10 cellular contexts compared by ENCODE assay signal in genomic region chr12:1945502-1945901, GRCh38. TPM values are rescaled to one million over a fixed set of nuclear protein-coding genes. Genes with fewer than 3 reads are reported as not detected.
DNase-seq lines count a peak whose midpoint lies in the region; ATAC-seq, FAIRE-seq and TF ChIP-seq lines count a peak whose summit lies in the region.
"Not testable (repeated sequence)": the region's sequence is repeated elsewhere in the genome, so short reads cannot be mapped to it uniquely, and the experiment has no call there.
"Had no signal": no experiment of that assay in that cellular context is flagged by ENCODE, and none has a peak within 500 bp of the region (broad histone marks: within the 10 kb centered on the region; RNA-seq: fewer than 3 reads in every experiment).

No MANE protein-coding gene starts in this region.

- not testable (repeated sequence) for DNase-seq in adrenal gland; K562 (ENCODE audit: extremely low read depth in 1 of 4, low spot score in 3 of 4); endothelial cell (ENCODE audit: low spot score); glutamatergic neuron; uterus

- H2AFZ ChIP-seq in K562 (ENCODE audit: low read depth, low read length): not testable (repeated sequence)

- H3K27me3 ChIP-seq in adrenal gland; K562 (ENCODE audit: control insufficient read depth in 2 of 2, insufficient read depth in 2 of 2, low read length in 2 of 2); rectal smooth muscle tissue (ENCODE audit: control insufficient read depth, insufficient read depth, low read length); uterus: not testable (repeated sequence)

- ATAC-seq in K562: not testable (repeated sequence)

- TF ChIP-seq EP300 in K562 (IDR thresholded peaks at IDR 0.05; ENCODE audit: low read length): not testable (repeated sequence)

- not testable (repeated sequence) for H3K9me3 Mint-ChIP-seq in endothelial cell (ENCODE audit: unreplicated experiment); glutamatergic neuron (ENCODE audit: unreplicated experiment); stimulated activated naive CD8-positive, alpha-beta T cell treated with anti-CD3 and anti-CD28 coated beads, Interleukin-15, Interleukin-2, amounts not matched to agents 100 ng/mL and 50 ng/mL, for 24 hours

- not testable (repeated sequence) for H3K4me1 ChIP-seq in HEK293 (ENCODE audit: control insufficient read depth, insufficient read depth, low read length); K562 (replicated peaks in 1 of 2; ENCODE audit: control insufficient read depth in 2 of 2, insufficient read depth in 2 of 2, low read length in 2 of 2)
- peaks cover 25 to 26% of the 10 kb centered on the region in 2 donors for H3K4me1 ChIP-seq in adrenal gland (replicated peaks in 1 of 2)
- H3K4me1 ChIP-seq in rectal smooth muscle tissue (ENCODE audit: control insufficient read depth, insufficient read depth, low read length): peaks cover 26% of the 10 kb centered on the region
- peaks cover 0 to 14% of the 10 kb centered on the region in 2 donors for H3K4me1 ChIP-seq in uterus

- H3K27ac Mint-ChIP-seq in endothelial cell (ENCODE audit: unreplicated experiment): not testable (repeated sequence)
- peak overlapping the region; percentile 67 for H3K27ac Mint-ChIP-seq in glutamatergic neuron (ENCODE audit: unreplicated experiment)
- H3K27ac Mint-ChIP-seq in stimulated activated naive CD8-positive, alpha-beta T cell treated with anti-CD3 and anti-CD28 coated beads, Interleukin-15, Interleukin-2, amounts not matched to agents 100 ng/mL and 50 ng/mL, for 24 hours: peak overlapping the region; percentile 34

- not testable (repeated sequence) for H3K4me3 ChIP-seq in HEK293 (ENCODE audit: low read depth, low read length); adrenal gland; K562; rectal smooth muscle tissue (ENCODE audit: low read length); uterus

- WGBS in adrenal gland, 4 donors: 95 to 96% (median 96%) methylated on average over 5 of the region's 5 CpGs
- 72% methylated on average over 5 of the region's 5 CpGs for WGBS in K562 (ENCODE audit: insufficient coverage, low coverage, missing lambda C conversion rate)

- not testable (repeated sequence) for H3K79me2 ChIP-seq in K562 (ENCODE audit: control insufficient read depth, insufficient read depth, low read length)

- not testable (repeated sequence) for FAIRE-seq in K562 (lab: Jason Lieb, UNC)

- not testable (repeated sequence) for H4K20me1 ChIP-seq in K562 (replicated peaks; ENCODE audit: control insufficient read depth, insufficient read depth, low read length)

- CTCF ChIA-PET in HEK293 (lab: Yijun Ruan, JAX); K562 (lab: Yijun Ruan, JAX; ENCODE audit: low intra/inter-chr PET ratio): not testable (repeated sequence)

- not testable (repeated sequence) for TF ChIP-seq RAD21 in K562 (CRISPR knock-in tag; conservative IDR thresholded peaks at IDR 0.05 in 1 of 2, IDR thresholded peaks at IDR 0.05 in 1 of 2)

- in situ Hi-C loops in K562 (cut with MboI): not testable (repeated sequence)

- H3K36me3 ChIP-seq in HEK293 (ENCODE audit: control insufficient read depth in 2 of 2, insufficient read depth in 1 of 2, low read length in 2 of 2): peaks cover 10 to 55% of the 10 kb centered on the region in 2 experiments
- H3K36me3 ChIP-seq in adrenal gland (replicated peaks in 1 of 2): peaks cover 0 to 54% of the 10 kb centered on the region in 2 donors
- not testable (repeated sequence) for H3K36me3 ChIP-seq in K562 (ENCODE audit: control insufficient read depth, insufficient read depth, low read length); uterus
- H3K36me3 ChIP-seq in rectal smooth muscle tissue (ENCODE audit: control insufficient read depth, insufficient read depth, low read length): peaks cover 20% of the 10 kb centered on the region

- not testable (repeated sequence) for BruUV-seq in K562 (replicated peaks; lab: Mats Ljungman, UMichigan)

- H3K4me3 Mint-ChIP-seq in endothelial cell (ENCODE audit: unreplicated experiment): peak overlapping the region; percentile 72
- not testable (repeated sequence) for H3K4me3 Mint-ChIP-seq in glutamatergic neuron (ENCODE audit: unreplicated experiment); stimulated activated naive CD8-positive, alpha-beta T cell treated with anti-CD3 and anti-CD28 coated beads, Interleukin-15, Interleukin-2, amounts not matched to agents 100 ng/mL and 50 ng/mL, for 24 hours

- H3K36me3 Mint-ChIP-seq in endothelial cell (ENCODE audit: low read depth, unreplicated experiment): peaks cover 48% of the 10 kb centered on the region
- peaks cover 19% of the 10 kb centered on the region for H3K36me3 Mint-ChIP-seq in glutamatergic neuron (ENCODE audit: unreplicated experiment)
- H3K36me3 Mint-ChIP-seq in stimulated activated naive CD8-positive, alpha-beta T cell treated with anti-CD3 and anti-CD28 coated beads, Interleukin-15, Interleukin-2, amounts not matched to agents 100 ng/mL and 50 ng/mL, for 24 hours (ENCODE audit: low read depth): peaks cover 45% of the 10 kb centered on the region

- H3K27me3 Mint-ChIP-seq in endothelial cell (ENCODE audit: unreplicated experiment); glutamatergic neuron (ENCODE audit: unreplicated experiment); stimulated activated naive CD8-positive, alpha-beta T cell treated with anti-CD3 and anti-CD28 coated beads, Interleukin-15, Interleukin-2, amounts not matched to agents 100 ng/mL and 50 ng/mL, for 24 hours: not testable (repeated sequence)

- POLR2A ChIA-PET in HEK293 (lab: Yijun Ruan, JAX); K562 (lab: Yijun Ruan, JAX): not testable (repeated sequence)

- not testable (repeated sequence) for TF ChIP-seq POLR2A in adrenal gland (IDR thresholded peaks at IDR 0.05); K562 (conservative IDR thresholded peaks at IDR 0.05); uterus (IDR thresholded peaks at IDR 0.05)

- H3K9ac ChIP-seq in K562 (ENCODE audit: insufficient read depth in 1 of 2, low read depth in 2 of 2, low read length in 2 of 2); rectal smooth muscle tissue (ENCODE audit: low read length): not testable (repeated sequence)

- H3K9me3 ChIP-seq in HEK293 (ENCODE audit: control insufficient read depth, insufficient read depth, low read depth, low read length); adrenal gland (replicated peaks in 1 of 3); K562 (replicated peaks; ENCODE audit: control insufficient read depth, insufficient read depth, low read depth, low read length); uterus: not testable (repeated sequence)

- H3K27ac ChIP-seq in HEK293 (ENCODE audit: extremely low read depth, low read depth, low read length); K562 (ENCODE audit: extremely low read depth, low read depth, low read length): not testable (repeated sequence)
- H3K27ac ChIP-seq in adrenal gland: peak overlapping the region in 3 of 5 donors; percentile 60 to 71 (median 60)
- peak overlapping the region; percentile 14 for H3K27ac ChIP-seq in rectal smooth muscle tissue (ENCODE audit: low read depth, low read length)
- peak overlapping the region; percentile 78 to 92 for H3K27ac ChIP-seq in uterus

- H3K9me1 ChIP-seq in K562 (ENCODE audit: control insufficient read depth, insufficient read depth, low read length): not testable (repeated sequence)

- intact Hi-C loops in adrenal gland (cut with DNase I): loop anchor here in 1 of 2 donors (5.0 kb wide), 1 partner anchor 87 kb away; no protein-coding TSS in a partner anchor
- intact Hi-C loops in K562 (cut with micrococcal nuclease); uterus (cut with DNase I; ENCODE audit: low total_unique reads): not testable (repeated sequence)

- not testable (repeated sequence) for TF ChIP-seq CTCF in HEK293 (tag by site-specific recombination; IDR thresholded peaks at IDR 0.05); adrenal gland (IDR thresholded peaks at IDR 0.05); K562 (IDR thresholded peaks at IDR 0.05 in 2 of 3, conservative IDR thresholded peaks at IDR 0.05 in 1 of 3; ENCODE audit: insufficient read depth in 2 of 3, low read depth in 1 of 3, low read length in 3 of 3); endothelial cell (IDR thresholded peaks at IDR 0.05; ENCODE audit: unreplicated experiment); glutamatergic neuron (IDR thresholded peaks at IDR 0.05; ENCODE audit: partially characterized antibody, unreplicated experiment); uterus (IDR thresholded peaks at IDR 0.05)

- not testable (repeated sequence) for H3K4me2 ChIP-seq in K562 (ENCODE audit: insufficient read depth, low read length)

- H3K4me1 Mint-ChIP-seq in endothelial cell (ENCODE audit: unreplicated experiment); stimulated activated naive CD8-positive, alpha-beta T cell treated with anti-CD3 and anti-CD28 coated beads, Interleukin-15, Interleukin-2, amounts not matched to agents 100 ng/mL and 50 ng/mL, for 24 hours (ENCODE audit: low read depth): not testable (repeated sequence)
- H3K4me1 Mint-ChIP-seq in glutamatergic neuron (ENCODE audit: low read depth, unreplicated experiment): peaks cover 12% of the 10 kb centered on the region

RNA-seq across cellular contexts. Expression of gene CACNA2D4, which starts 27.1 kb away (rescaled TPM):
- 1 to 10 TPM in 6 of 8 donors, under 1 TPM in 2; 0.54 to 9.1 (median 4.2) TPM for total RNA-seq in adrenal gland
- polyA plus RNA-seq in adrenal gland: 1 to 10 TPM; 1.4 to 4.4 (median 3.1) TPM
- total RNA-seq in K562 (2011; cell fraction: chromatin; rRNA removed; ENCODE audit: low replicate concordance): 0.09 and 0.21 TPM in 2 replicates
- 0.33 and 1.2 TPM in 2 replicates for total RNA-seq in K562 (2011; cell fraction: nucleolus; rRNA removed)
- 0.07 TPM in 1 of 2 replicates, not detected in the other for total RNA-seq in K562 (2011; cell fraction: nucleoplasm; rRNA removed)
- 0.29 TPM in 1 of 2 replicates, not detected in the other for total RNA-seq in K562 (2014; rRNA removed)
- 0.04 TPM in 1 of 2 replicates, not detected in the other for total RNA-seq in K562 (2014; rRNA removed; fragmentation: Illumina TruSeq; extraction: Trizol)
- total RNA-seq in K562 (2015; rRNA removed; fragmentation: Illumina TruSeq; extraction: Trizol): 0.30 and 0.43 TPM in 2 replicates
- total RNA-seq in K562 (2021): 0.27 and 0.69 TPM in 2 replicates
- 0.33 and 0.79 TPM in 2 replicates for polyA plus RNA-seq in K562 (2011; rRNA removed)
- polyA plus RNA-seq in K562 (2011; cell fraction: cytosol; rRNA removed): 0.34 and 0.97 TPM in 2 replicates
- 2.6 and 2.7 TPM in 2 replicates for polyA plus RNA-seq in K562 (2011; cell fraction: nucleus; rRNA removed)
- 0.69 and 4.2 TPM in 2 replicates for polyA plus RNA-seq in K562 (2012)
- 0.39 and 0.44 TPM in 2 replicates for polyA plus RNA-seq in K562 (2014; fragmentation: Illumina TruSeq; extraction: Trizol)
- polyA plus RNA-seq in K562 (2014; fragmentation: Nextera tagmentation; extraction: Ambion mirVana): not detected
- polyA plus RNA-seq in K562 (2014; rRNA removed): 0.41 and 2.1 TPM in 2 replicates
- polyA minus RNA-seq in K562 (2011; rRNA and poly(A)+ RNA removed): 0.11 and 0.81 TPM in 2 replicates
- not detected in 2 replicates for polyA minus RNA-seq in K562 (2011; cell fraction: cytosol; rRNA and poly(A)+ RNA removed)
- polyA minus RNA-seq in K562 (2011; cell fraction: nucleus; rRNA and poly(A)+ RNA removed): 1.00 and 1.5 TPM in 2 replicates
- 0.28 TPM for total RNA-seq in endothelial cell (ENCODE audit: unreplicated experiment)
- not detected for total RNA-seq in glutamatergic neuron (ENCODE audit: unreplicated experiment)
- 1 to 10 TPM in 3 of 4 donors, not detected in 1; 2.6 to 4.1 (median 4.0) TPM for total RNA-seq in uterus
- total RNA-seq: A172 had no signal
- polyA plus RNA-seq: A549 had no signal

RNA-seq across cellular contexts. Expression of gene DCP1B, which starts 58.8 kb away (rescaled TPM):
- total RNA-seq in adrenal gland (10 to 100 TPM; 12.4 to 47.9 (median 37.5) TPM), K562 (2014; rRNA removed) (2.2 and 3.4 TPM in 2 replicates), K562 (2014; rRNA removed; fragmentation: Illumina TruSeq; extraction: Trizol) (2.7 and 3.4 TPM in 2 replicates), K562 (2015; rRNA removed; fragmentation: Illumina TruSeq; extraction: Trizol) (3.3 and 3.4 TPM in 2 replicates), K562 (2021) (3.8 TPM in 2 replicates), endothelial cell (ENCODE audit: unreplicated experiment) (13.6 TPM), glutamatergic neuron (ENCODE audit: unreplicated experiment) (14.2 TPM), uterus (10 to 100 TPM; 13.6 to 34.4 (median 20.7) TPM)
- polyA plus RNA-seq in adrenal gland (10 to 100 TPM; 12.4 to 29.0 (median 13.3) TPM), K562 (2011; rRNA removed) (6.7 and 7.3 TPM in 2 replicates), K562 (2014; fragmentation: Illumina TruSeq; extraction: Trizol) (4.8 and 6.3 TPM in 2 replicates), K562 (2014; fragmentation: Nextera tagmentation; extraction: Ambion mirVana) (1 to 10 TPM in 1 of 2 experiments, under 1 TPM in 1; 0.83 to 1.5 TPM), K562 (2014; rRNA removed) (4.6 and 4.8 TPM in 2 replicates)
- 3.4 and 6.0 TPM in 2 replicates for total RNA-seq in K562 (2011; cell fraction: chromatin; rRNA removed; ENCODE audit: low replicate concordance)
- 2.5 and 2.7 TPM in 2 replicates for total RNA-seq in K562 (2011; cell fraction: nucleolus; rRNA removed)
- 4.0 and 6.3 TPM in 2 replicates for total RNA-seq in K562 (2011; cell fraction: nucleoplasm; rRNA removed)
- polyA plus RNA-seq in K562 (2011; cell fraction: cytosol; rRNA removed): 5.5 and 8.0 TPM in 2 replicates
- 4.5 and 5.5 TPM in 2 replicates for polyA plus RNA-seq in K562 (2011; cell fraction: nucleus; rRNA removed)
- 4.3 and 4.9 TPM in 2 replicates for polyA plus RNA-seq in K562 (2012)
- 5.1 and 6.7 TPM in 2 replicates for polyA minus RNA-seq in K562 (2011; rRNA and poly(A)+ RNA removed)
- polyA minus RNA-seq in K562 (2011; cell fraction: cytosol; rRNA and poly(A)+ RNA removed): 1.5 and 2.7 TPM in 2 replicates
- polyA minus RNA-seq in K562 (2011; cell fraction: nucleus; rRNA and poly(A)+ RNA removed): 4.8 and 4.9 TPM in 2 replicates
